ENCODE assay signal across 1 cellular context in the genomic region with DNA sequence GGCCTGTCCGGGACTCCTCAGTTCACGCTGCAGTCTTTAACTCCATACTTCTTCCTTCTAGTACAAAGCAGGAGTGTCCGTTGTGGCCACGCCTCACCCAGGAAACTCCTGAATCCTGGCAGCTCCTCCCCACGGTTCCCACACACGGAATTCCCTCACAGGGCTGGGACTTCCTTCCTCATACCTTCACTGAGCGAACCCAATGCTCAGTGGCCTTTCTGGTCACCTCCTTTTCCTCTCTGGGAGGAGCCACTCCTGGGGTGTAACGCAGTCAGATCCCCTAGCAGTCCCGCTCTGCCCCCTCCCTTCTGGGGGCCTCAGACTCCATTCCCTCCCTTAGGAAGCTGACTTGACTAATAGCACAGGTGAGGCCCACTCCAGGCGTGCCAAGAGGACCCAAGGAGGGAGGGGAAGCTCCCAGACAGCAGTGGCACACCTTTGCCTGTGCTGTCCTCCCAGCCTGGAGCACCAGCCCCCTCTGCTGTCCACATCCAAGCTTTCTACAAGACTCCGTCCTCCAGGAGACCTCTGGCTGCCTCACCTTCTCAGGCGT.
A peak's percentile ranks its signal among the peaks of the same experiment; 100 is the strongest.
TF ChIP-seq lines count a peak whose summit lies in the region.

SLC52A3 (minus strand) TSS at position 75 of the 553 bp plus-strand sequence. CDS start 2,726 bp downstream, outside the sequence.

TF ChIP-seq in K562, 482 proteins besides CTCF, POLR2A, EP300 and RAD21 (continued from another document):
- TF ChIP-seq, protein P1, sequence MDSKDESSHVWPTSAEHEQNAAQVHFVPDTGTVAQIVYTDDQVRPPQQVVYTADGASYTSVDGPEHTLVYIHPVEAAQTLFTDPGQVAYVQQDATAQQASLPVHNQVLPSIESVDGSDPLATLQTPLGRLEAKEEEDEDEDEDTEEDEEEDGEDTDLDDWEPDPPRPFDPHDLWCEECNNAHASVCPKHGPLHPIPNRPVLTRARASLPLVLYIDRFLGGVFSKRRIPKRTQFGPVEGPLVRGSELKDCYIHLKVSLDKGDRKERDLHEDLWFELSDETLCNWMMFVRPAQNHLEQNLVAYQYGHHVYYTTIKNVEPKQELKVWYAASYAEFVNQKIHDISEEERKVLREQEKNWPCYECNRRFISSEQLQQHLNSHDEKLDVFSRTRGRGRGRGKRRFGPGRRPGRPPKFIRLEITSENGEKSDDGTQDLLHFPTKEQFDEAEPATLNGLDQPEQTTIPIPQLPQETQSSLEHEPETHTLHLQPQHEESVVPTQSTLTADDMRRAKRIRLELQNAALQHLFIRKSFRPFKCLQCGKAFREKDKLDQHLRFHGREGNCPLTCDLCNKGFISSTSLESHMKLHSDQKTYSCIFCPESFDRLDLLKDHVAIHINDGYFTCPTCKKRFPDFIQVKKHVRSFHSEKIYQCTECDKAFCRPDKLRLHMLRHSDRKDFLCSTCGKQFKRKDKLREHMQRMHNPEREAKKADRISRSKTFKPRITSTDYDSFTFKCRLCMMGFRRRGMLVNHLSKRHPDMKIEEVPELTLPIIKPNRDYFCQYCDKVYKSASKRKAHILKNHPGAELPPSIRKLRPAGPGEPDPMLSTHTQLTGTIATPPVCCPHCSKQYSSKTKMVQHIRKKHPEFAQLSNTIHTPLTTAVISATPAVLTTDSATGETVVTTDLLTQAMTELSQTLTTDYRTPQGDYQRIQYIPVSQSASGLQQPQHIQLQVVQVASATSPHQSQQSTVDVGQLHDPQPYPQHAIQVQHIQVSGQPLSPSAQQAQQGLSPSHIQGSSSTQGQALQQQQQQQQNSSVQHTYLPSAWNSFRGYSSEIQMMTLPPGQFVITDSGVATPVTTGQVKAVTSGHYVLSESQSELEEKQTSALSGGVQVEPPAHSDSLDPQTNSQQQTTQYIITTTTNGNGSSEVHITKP (IDR thresholded peaks at IDR 0.05; ENCODE audit: partially characterized antibody), result peak; percentile 57
- TF ChIP-seq JUND (IDR thresholded peaks at IDR 0.05; ENCODE audit: borderline replicate concordance, low read depth, low read length) (0 out of 2 replicates have a peak, but pooled peaks have one; percentile 9), JUND (tag; IDR thresholded peaks at IDR 0.05; ENCODE audit: borderline replicate concordance, low read depth, low read length) (no peak), FOXA3 (CRISPR knock-in tag; conservative IDR thresholded peaks at IDR 0.05 in 1 of 2, IDR thresholded peaks at IDR 0.05 in 1 of 2) (0 out of 4 replicates have a peak, but pooled peaks of 1 of the 2 experiments have one; percentile 48), POLR2G (IDR thresholded peaks at IDR 0.05; ENCODE audit: low read depth, low read length) (no peak), BHLHE40 (IDR thresholded peaks at IDR 0.05; ENCODE audit: low read length) (peak; percentile 30; the same call in 1 of the 2 replicates), MAZ (CRISPR knock-in tag; conservative IDR thresholded peaks at IDR 0.05 in 1 of 2, IDR thresholded peaks at IDR 0.05 in 1 of 2) (0 out of 4 replicates have a peak, but pooled peaks of 1 of the 2 experiments have one; percentile 50), ZNF311 (CRISPR knock-in tag; IDR thresholded peaks at IDR 0.05) (no peak)
- TF ChIP-seq, protein P2, sequence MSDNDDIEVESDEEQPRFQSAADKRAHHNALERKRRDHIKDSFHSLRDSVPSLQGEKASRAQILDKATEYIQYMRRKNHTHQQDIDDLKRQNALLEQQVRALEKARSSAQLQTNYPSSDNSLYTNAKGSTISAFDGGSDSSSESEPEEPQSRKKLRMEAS (CRISPR knock-in tag; IDR thresholded peaks at IDR 0.05), result peak; percentile 31; the same call in 1 of the 2 replicates
